In genomic region chr2:28650261-28650584, GRCh38 we compare ENCODE assay signal across 21 cellular contexts.
DNase-seq lines count a peak whose midpoint lies in the region; ATAC-seq and TF ChIP-seq lines count a peak whose summit lies in the region.
"Had no signal": no experiment of that assay in that cellular context is flagged by ENCODE, and none has a peak within 500 bp of the region (broad histone marks: within the 10 kb centered on the region; RNA-seq: fewer than 3 reads in every experiment).

No MANE protein-coding gene starts in this region.

- WGBS in esophagus muscularis mucosa = 65% methylated on average over 4 of the region's 4 CpGs

- BruUV-seq in MCF 10A (replicated peaks; lab: Mats Ljungman, UMichigan) = no TSS peak

- POLR2A ChIA-PET in MCF 10A (lab: Yijun Ruan, JAX) = interaction anchor here (1.6 kb wide), 2 partner anchors 28 to 66 kb away, joined by 6 to 7 read pairs; no protein-coding TSS in a partner anchor

- H3K36me3 ChIP-seq in breast epithelium (no peaks in the 10 kb centered on the region), esophagus muscularis mucosa (no peaks in the 10 kb centered on the region)
- H3K36me3 ChIP-seq: colonic mucosa had no signal

- intact Hi-C loops in MCF 10A (cut with micrococcal nuclease) (no loop called here), breast epithelium (cut with DNase I; ENCODE audit: low total_unique reads) (no loop called here), esophagus muscularis mucosa (cut with DNase I) (no loop called here), cardiac septum (cut with DNase I) (no loop called here)

- TF ChIP-seq CTCF in MCF 10A (IDR thresholded peaks at IDR 0.05; ENCODE audit: unreplicated experiment) (no peak), breast epithelium (IDR thresholded peaks at IDR 0.05) (no peak), esophagus muscularis mucosa (IDR thresholded peaks at IDR 0.05) (no peak)

- H3K36me3 Mint-ChIP-seq in MCF 10A (ENCODE audit: insufficient read depth, unreplicated experiment) = no peaks in the 10 kb centered on the region
- no peaks in the 10 kb centered on the region for H3K36me3 Mint-ChIP-seq in stimulated activated naive B cell treated with anti-CD40 and anti-IgM and Interleukin-4, amounts not matched to agents 10 μg/mL and 1 μg/mL and 100 μg/mL, for 72 hours
- H3K36me3 Mint-ChIP-seq: activated naive CD8-positive, alpha-beta T cell had no signal

- TF ChIP-seq EP300 in esophagus muscularis mucosa (IDR thresholded peaks at IDR 0.05) = no peak

- H3K4me1 Mint-ChIP-seq in MCF 10A (ENCODE audit: insufficient read depth, unreplicated experiment) = peaks cover 34% of the 10 kb centered on the region
- peaks cover 32 to 39% of the 10 kb centered on the region in 2 donors for H3K4me1 Mint-ChIP-seq in stimulated activated naive B cell treated with anti-CD40 and anti-IgM and Interleukin-4, amounts not matched to agents 10 μg/mL and 1 μg/mL and 100 μg/mL, for 72 hours

- ATAC-seq in SK-N-SH treated with all-trans-retinoic acid at 6 μM for 48 hours (peak; percentile 6; the same call in 1 of the 3 replicates), GM18502 (IDR thresholded peaks at IDR 0.05; ENCODE audit: poor library complexity, unreplicated experiment) (no peak)
- no peak for ATAC-seq in stimulated activated naive B cell treated with anti-CD40 and anti-IgM and Interleukin-4, amounts not matched to agents 10 μg/mL and 1 μg/mL and 100 μg/mL, for 72 hours (replicated peaks)

- TF ChIP-seq POLR2A in breast epithelium (IDR thresholded peaks at IDR 0.05) (no peak), esophagus muscularis mucosa (IDR thresholded peaks at IDR 0.05; ENCODE audit: low read depth) (no peak)

- no peak overlapping the region for H3K4me3 Mint-ChIP-seq in MCF 10A (ENCODE audit: unreplicated experiment)
- H3K4me3 Mint-ChIP-seq in stimulated activated naive B cell treated with anti-CD40 and anti-IgM and Interleukin-4, amounts not matched to agents 10 μg/mL and 1 μg/mL and 100 μg/mL, for 72 hours = peak overlapping the region in 1 of 2 donors; percentile 19
- H3K4me3 Mint-ChIP-seq: activated naive CD8-positive, alpha-beta T cell had no signal

- H3K27me3 ChIP-seq in breast epithelium = no peaks in the 10 kb centered on the region
- H3K27me3 ChIP-seq in esophagus muscularis mucosa = no peaks in the 10 kb centered on the region
- H3K27me3 ChIP-seq: colonic mucosa had no signal

- H3K9me3 ChIP-seq in breast epithelium = no peaks in the 10 kb centered on the region
- H3K9me3 ChIP-seq in esophagus muscularis mucosa = no peaks in the 10 kb centered on the region
- H3K9me3 ChIP-seq: colonic mucosa had no signal

- DNase-seq in MCF 10A (ENCODE audit: unreplicated experiment) (no peak), breast epithelium (ENCODE audit: low spot score in 2 of 2) (no peak), esophagus muscularis mucosa (ENCODE audit: extremely low spot score) (no peak), cardiac septum (ENCODE audit: low spot score) (no peak), NCI-H2107 treated with DMSO at 0.1 percent for 48 hours (lab: John Stamatoyannopoulos, UW; ENCODE audit: unreplicated experiment) (no peak)
- DNase-seq in stimulated activated naive B cell treated with anti-CD40 and anti-IgM and Interleukin-4, amounts not matched to agents 10 μg/mL and 1 μg/mL and 100 μg/mL, for 72 hours = no peak
- DNase-seq: activated CD8-positive, alpha-beta memory T cell treated with anti-CD3 and anti-CD28 coated beads for 24 hours; activated T-cell treated with anti-CD3 and anti-CD28 coated beads, Interleukin-2, amount 50 U/mL, for 48 hours; C1 segment of cervical spinal cord; colonic mucosa; DMS 273 treated with DMSO at 0.1 percent for 48 hours; hypothalamus; Karpas-422; kidney; NCI-H187 treated with DMSO at 0.1 percent for 48 hours; NCI-H345 had no signal

- H3K27ac ChIP-seq in breast epithelium (no peak overlapping the region), esophagus muscularis mucosa (replicated peaks in 1 of 4) (peak overlapping the region in 3 of 4 donors; percentile 92 to 97 (median 94))
- H3K27ac ChIP-seq: colonic mucosa, SK-N-MC had no signal

- CTCF ChIA-PET in MCF 10A (lab: Yijun Ruan, JAX) = no interaction called here

- H3K27ac Mint-ChIP-seq in MCF 10A (ENCODE audit: low read depth, unreplicated experiment) = peak overlapping the region; percentile 73
- H3K27ac Mint-ChIP-seq in stimulated activated naive B cell treated with anti-CD40 and anti-IgM and Interleukin-4, amounts not matched to agents 10 μg/mL and 1 μg/mL and 100 μg/mL, for 72 hours = peak overlapping the region; percentile 75
- H3K27ac Mint-ChIP-seq: activated naive CD8-positive, alpha-beta T cell had no signal

- H3K9me3 Mint-ChIP-seq in MCF 10A (ENCODE audit: unreplicated experiment) = no peaks in the 10 kb centered on the region
- H3K9me3 Mint-ChIP-seq in stimulated activated naive B cell treated with anti-CD40 and anti-IgM and Interleukin-4, amounts not matched to agents 10 μg/mL and 1 μg/mL and 100 μg/mL, for 72 hours = no peaks in the 10 kb centered on the region

- no peaks in the 10 kb centered on the region for H3K4me1 ChIP-seq in breast epithelium
- peaks cover 17 to 83% (median 71%) of the 10 kb centered on the region in 4 donors for H3K4me1 ChIP-seq in esophagus muscularis mucosa
- H3K4me1 ChIP-seq: colonic mucosa had no signal

- no peaks in the 10 kb centered on the region for H3K27me3 Mint-ChIP-seq in MCF 10A (ENCODE audit: insufficient read depth, unreplicated experiment)
- no peaks in the 10 kb centered on the region for H3K27me3 Mint-ChIP-seq in stimulated activated naive B cell treated with anti-CD40 and anti-IgM and Interleukin-4, amounts not matched to agents 10 μg/mL and 1 μg/mL and 100 μg/mL, for 72 hours
- H3K27me3 Mint-ChIP-seq: activated naive CD8-positive, alpha-beta T cell had no signal

- H3K4me3 ChIP-seq in breast epithelium = no peak overlapping the region
- H3K4me3 ChIP-seq in esophagus muscularis mucosa = no peak overlapping the region
- H3K4me3 ChIP-seq: colonic mucosa, lung, SK-N-MC had no signal

TF ChIP-seq in SK-N-SH treated with all-trans-retinoic acid at 6 μM for 48 hours, 23 proteins besides CTCF, POLR2A, EP300 and RAD21 (continues in another document):
- TF ChIP-seq ARNTL (CRISPR knock-in tag; IDR thresholded peaks at IDR 0.05; ENCODE audit: borderline replicate concordance, low read depth) (no peak), ZNF565 (CRISPR knock-in tag; conservative IDR thresholded peaks at IDR 0.05; ENCODE audit: low read depth) (no peak), CREB5 (CRISPR knock-in tag; IDR thresholded peaks at IDR 0.05; ENCODE audit: low read depth) (no peak), ZFP3 (CRISPR knock-in tag; IDR thresholded peaks at IDR 0.05) (no peak)
- TF ChIP-seq, protein P1, sequence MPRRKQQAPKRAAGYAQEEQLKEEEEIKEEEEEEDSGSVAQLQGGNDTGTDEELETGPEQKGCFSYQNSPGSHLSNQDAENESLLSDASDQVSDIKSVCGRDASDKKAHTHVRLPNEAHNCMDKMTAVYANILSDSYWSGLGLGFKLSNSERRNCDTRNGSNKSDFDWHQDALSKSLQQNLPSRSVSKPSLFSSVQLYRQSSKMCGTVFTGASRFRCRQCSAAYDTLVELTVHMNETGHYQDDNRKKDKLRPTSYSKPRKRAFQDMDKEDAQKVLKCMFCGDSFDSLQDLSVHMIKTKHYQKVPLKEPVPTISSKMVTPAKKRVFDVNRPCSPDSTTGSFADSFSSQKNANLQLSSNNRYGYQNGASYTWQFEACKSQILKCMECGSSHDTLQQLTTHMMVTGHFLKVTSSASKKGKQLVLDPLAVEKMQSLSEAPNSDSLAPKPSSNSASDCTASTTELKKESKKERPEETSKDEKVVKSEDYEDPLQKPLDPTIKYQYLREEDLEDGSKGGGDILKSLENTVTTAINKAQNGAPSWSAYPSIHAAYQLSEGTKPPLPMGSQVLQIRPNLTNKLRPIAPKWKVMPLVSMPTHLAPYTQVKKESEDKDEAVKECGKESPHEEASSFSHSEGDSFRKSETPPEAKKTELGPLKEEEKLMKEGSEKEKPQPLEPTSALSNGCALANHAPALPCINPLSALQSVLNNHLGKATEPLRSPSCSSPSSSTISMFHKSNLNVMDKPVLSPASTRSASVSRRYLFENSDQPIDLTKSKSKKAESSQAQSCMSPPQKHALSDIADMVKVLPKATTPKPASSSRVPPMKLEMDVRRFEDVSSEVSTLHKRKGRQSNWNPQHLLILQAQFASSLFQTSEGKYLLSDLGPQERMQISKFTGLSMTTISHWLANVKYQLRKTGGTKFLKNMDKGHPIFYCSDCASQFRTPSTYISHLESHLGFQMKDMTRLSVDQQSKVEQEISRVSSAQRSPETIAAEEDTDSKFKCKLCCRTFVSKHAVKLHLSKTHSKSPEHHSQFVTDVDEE (CRISPR knock-in tag; IDR thresholded peaks at IDR 0.05) = no peak
- TF ChIP-seq, protein P2, sequence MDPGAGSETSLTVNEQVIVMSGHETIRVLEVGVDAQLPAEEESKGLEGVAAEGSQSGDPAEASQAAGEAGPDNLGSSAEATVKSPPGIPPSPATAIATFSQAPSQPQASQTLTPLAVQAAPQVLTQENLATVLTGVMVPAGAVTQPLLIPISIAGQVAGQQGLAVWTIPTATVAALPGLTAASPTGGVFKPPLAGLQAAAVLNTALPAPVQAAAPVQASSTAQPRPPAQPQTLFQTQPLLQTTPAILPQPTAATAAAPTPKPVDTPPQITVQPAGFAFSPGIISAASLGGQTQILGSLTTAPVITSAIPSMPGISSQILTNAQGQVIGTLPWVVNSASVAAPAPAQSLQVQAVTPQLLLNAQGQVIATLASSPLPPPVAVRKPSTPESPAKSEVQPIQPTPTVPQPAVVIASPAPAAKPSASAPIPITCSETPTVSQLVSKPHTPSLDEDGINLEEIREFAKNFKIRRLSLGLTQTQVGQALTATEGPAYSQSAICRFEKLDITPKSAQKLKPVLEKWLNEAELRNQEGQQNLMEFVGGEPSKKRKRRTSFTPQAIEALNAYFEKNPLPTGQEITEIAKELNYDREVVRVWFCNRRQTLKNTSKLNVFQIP (CRISPR knock-in tag; IDR thresholded peaks at IDR 0.05; ENCODE audit: borderline replicate concordance, low read depth) = no peak

Comparison
In these comparisons a context has a peak if more than half of its experiments do, and no peak if none do; other contexts are left out.
1. H3K27ac ChIP-seq: peak in esophagus muscularis mucosa (3 of 4); none in breast epithelium (0 of 2).